Comparison of ENCODE assay signal across 1 cellular context in genomic region chr6:34602318-34603111, GRCh38.
TF ChIP-seq lines count a peak whose summit lies in the region.

No MANE protein-coding gene starts in this region.

TF ChIP-seq in HepG2, 621 proteins besides CTCF, POLR2A, EP300 and RAD21 (continued from another document and continues in another):
- TF ChIP-seq ZNF160 (CRISPR knock-in tag; IDR thresholded peaks at IDR 0.05) (no peak), ZNF614 (CRISPR knock-in tag; IDR thresholded peaks at IDR 0.05; ENCODE audit: borderline replicate concordance) (no peak), HMGA1 (CRISPR knock-in tag; conservative IDR thresholded peaks at IDR 0.05) (no peak), ZNF781 (CRISPR knock-in tag; IDR thresholded peaks at IDR 0.05; ENCODE audit: borderline replicate concordance, not compliant biosample characterization) (no peak), ZNF331 (CRISPR knock-in tag; IDR thresholded peaks at IDR 0.05) (peak; percentile 28; the same call in 1 of the 2 replicates), CREB1 (IDR thresholded peaks at IDR 0.05) (no peak), CREB1 (CRISPR knock-in tag; IDR thresholded peaks at IDR 0.05) (peak; percentile 47; the same call in 1 of the 2 replicates), ZNF563 (CRISPR knock-in tag; IDR thresholded peaks at IDR 0.05) (no peak), TEF (CRISPR knock-in tag; IDR thresholded peaks at IDR 0.05) (no peak), CCAR2 (optimal IDR thresholded peaks at IDR 0.05; ENCODE audit: low read depth, low read length) (no peak), ZNF296 (CRISPR knock-in tag; conservative IDR thresholded peaks at IDR 0.05) (no peak), FOXA1 (IDR thresholded peaks at IDR 0.05) (no peak), FOXA1 (CRISPR knock-in tag; IDR thresholded peaks at IDR 0.05) (0 out of 2 replicates have a peak, but pooled peaks have one; percentile 50), HNRNPL (IDR thresholded peaks at IDR 0.05; ENCODE audit: low read depth, low read length) (no peak), TRAFD1 (CRISPR knock-in tag; IDR thresholded peaks at IDR 0.05; ENCODE audit: borderline replicate concordance) (no peak), ZNF207 (IDR thresholded peaks at IDR 0.05; ENCODE audit: borderline replicate concordance) (no peak), ZNF260 (CRISPR knock-in tag; IDR thresholded peaks at IDR 0.05; ENCODE audit: borderline replicate concordance, low read depth) (no peak), ZNF12 (CRISPR knock-in tag; IDR thresholded peaks at IDR 0.05) (no peak), AKNA (CRISPR knock-in tag; IDR thresholded peaks at IDR 0.05; ENCODE audit: borderline replicate concordance) (no peak), WIZ (CRISPR knock-in tag; IDR thresholded peaks at IDR 0.05) (no peak), ETV5 (CRISPR knock-in tag; IDR thresholded peaks at IDR 0.05; ENCODE audit: borderline replicate concordance) (no peak), GATAD2A (CRISPR knock-in tag; IDR thresholded peaks at IDR 0.05) (peak; percentile 63; the same call in 1 of the 2 replicates), NCOA1 (CRISPR knock-in tag; IDR thresholded peaks at IDR 0.05) (no peak), ZSCAN30 (CRISPR knock-in tag; IDR thresholded peaks at IDR 0.05) (no peak), U2AF1 (optimal IDR thresholded peaks at IDR 0.05; ENCODE audit: low read depth, low read length) (no peak), ZNF788 (CRISPR knock-in tag; IDR thresholded peaks at IDR 0.05; ENCODE audit: borderline replicate concordance) (no peak), MIER3 (CRISPR knock-in tag; IDR thresholded peaks at IDR 0.05; ENCODE audit: borderline replicate concordance) (no peak), MED13 (CRISPR knock-in tag; IDR thresholded peaks at IDR 0.05) (no peak), ZNF337 (CRISPR knock-in tag; IDR thresholded peaks at IDR 0.05; ENCODE audit: borderline replicate concordance, low read depth) (no peak), ONECUT2 (CRISPR knock-in tag; IDR thresholded peaks at IDR 0.05) (no peak), ZNF576 (CRISPR knock-in tag; IDR thresholded peaks at IDR 0.05) (0 out of 2 replicates have a peak, but pooled peaks have one; percentile 39), HCFC1 (IDR thresholded peaks at IDR 0.05; ENCODE audit: low read depth, low read length) (no peak), CHD4 (IDR thresholded peaks at IDR 0.05; ENCODE audit: borderline replicate concordance, low read length) (no peak), SOX6 (IDR thresholded peaks at IDR 0.05) (no peak), SOX6 (CRISPR knock-in tag; IDR thresholded peaks at IDR 0.05) (peak; percentile 53; the same call in 1 of the 2 replicates), LCORL (IDR thresholded peaks at IDR 0.05) (no peak), LCORL (CRISPR knock-in tag; IDR thresholded peaks at IDR 0.05) (no peak), CEBPG (CRISPR knock-in tag; IDR thresholded peaks at IDR 0.05) (peak; percentile 38; the same call in 1 of the 2 replicates), ZNF569 (CRISPR knock-in tag; IDR thresholded peaks at IDR 0.05; ENCODE audit: borderline replicate concordance) (no peak), ATF1 (CRISPR knock-in tag; IDR thresholded peaks at IDR 0.05) (no peak), TRIM24 (CRISPR knock-in tag; IDR thresholded peaks at IDR 0.05) (no peak), SMYD3 (CRISPR knock-in tag; IDR thresholded peaks at IDR 0.05) (no peak), ZMYM3 (CRISPR knock-in tag; IDR thresholded peaks at IDR 0.05) (no peak), GMEB1 (CRISPR knock-in tag; IDR thresholded peaks at IDR 0.05; ENCODE audit: borderline replicate concordance) (peak; percentile 28; the same call in 1 of the 2 replicates), ZNF225 (CRISPR knock-in tag; IDR thresholded peaks at IDR 0.05) (no peak), RCOR2 (CRISPR knock-in tag; IDR thresholded peaks at IDR 0.05) (0 out of 2 replicates have a peak, but pooled peaks have one; percentile 15), GABPB1 (CRISPR knock-in tag; IDR thresholded peaks at IDR 0.05) (no peak), HNRNPH1 (optimal IDR thresholded peaks at IDR 0.05; ENCODE audit: low read depth, low read length) (no peak), TCF7 (IDR thresholded peaks at IDR 0.05; ENCODE audit: low read depth) (no peak), ZFP62 (CRISPR knock-in tag; IDR thresholded peaks at IDR 0.05) (no peak), ARNTL (CRISPR knock-in tag; IDR thresholded peaks at IDR 0.05) (no peak), HIC2 (CRISPR knock-in tag; IDR thresholded peaks at IDR 0.05; ENCODE audit: low read depth) (0 out of 2 replicates have a peak, but pooled peaks have one; percentile 43), HNF1B (CRISPR knock-in tag; IDR thresholded peaks at IDR 0.05) (peak; percentile 35; the same call in 1 of the 2 replicates), MTF1 (CRISPR knock-in tag; IDR thresholded peaks at IDR 0.05) (no peak), TBX2 (CRISPR knock-in tag; IDR thresholded peaks at IDR 0.05; ENCODE audit: borderline replicate concordance) (peak; percentile 82), ZNF792 (CRISPR knock-in tag; IDR thresholded peaks at IDR 0.05) (no peak), RARG (CRISPR knock-in tag; IDR thresholded peaks at IDR 0.05; ENCODE audit: low read depth) (no peak), THAP7 (CRISPR knock-in tag; IDR thresholded peaks at IDR 0.05) (peak; percentile 76; the same call in 1 of the 2 replicates), DMAP1 (CRISPR knock-in tag; IDR thresholded peaks at IDR 0.05) (no peak), SKIL (CRISPR knock-in tag; IDR thresholded peaks at IDR 0.05; ENCODE audit: borderline replicate concordance) (no peak), SP4 (CRISPR knock-in tag; IDR thresholded peaks at IDR 0.05) (no peak), JARID2 (CRISPR knock-in tag; IDR thresholded peaks at IDR 0.05; ENCODE audit: insufficient replicate concordance) (no peak)
